Comparison of ENCODE assay signal across 23 cellular contexts in the genomic region with DNA sequence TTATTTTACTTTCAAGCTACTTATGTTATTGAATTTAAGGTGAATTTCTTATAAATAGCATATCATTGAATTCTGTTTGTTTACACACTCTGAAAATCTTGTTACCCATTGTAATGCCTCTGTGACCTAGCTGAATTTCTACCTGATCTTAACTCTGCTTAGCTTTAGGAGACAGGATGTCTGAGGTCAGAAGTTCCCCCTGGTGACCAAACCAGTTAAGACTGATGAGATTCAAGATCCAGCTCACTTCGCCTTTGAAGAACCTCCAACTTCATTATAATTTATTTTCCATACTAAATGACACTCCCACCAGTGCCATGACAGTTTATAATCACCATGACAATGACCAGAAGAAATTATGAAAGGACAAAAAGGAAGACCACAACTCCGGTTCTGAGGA.
"Had no signal": no experiment of that assay in that cellular context is flagged by ENCODE, and none has a peak within 500 bp of the region (broad histone marks: within the 10 kb centered on the region; RNA-seq: fewer than 3 reads in every experiment).

No MANE protein-coding gene starts in this region.

- ATAC-seq: activated CD8-positive, alpha-beta memory T cell treated with anti-CD3 and anti-CD28 coated beads, Interleukin-2, amount 10 ng/mL, durations not matched to agents 7 days and 5 days; effector memory CD8-positive, alpha-beta T cell; heart left ventricle; naive thymus-derived CD4-positive, alpha-beta T cell; right lobe of liver had no signal

- H3K9me3 ChIP-seq: colonic mucosa, heart left ventricle, ovary, right lobe of liver, testis had no signal

- H3K27ac ChIP-seq: colonic mucosa, heart left ventricle, ovary, right lobe of liver, testis, WERI-Rb-1 had no signal

- H3K4me3 Mint-ChIP-seq: activated CD4-positive, alpha-beta memory T cell treated with anti-CD3 and anti-CD28 coated beads, Interleukin-2, amount 10 ng/mL, durations not matched to agents 7 days and 5 days; activated CD4-positive, alpha-beta T cell treated with anti-CD3 and anti-CD28 coated beads, Interleukin-2, amount 10 ng/mL, durations not matched to agents 24 days and 14 days; activated CD8-positive, alpha-beta memory T cell treated with anti-CD3 and anti-CD28 coated beads, Interleukin-2, amount 10 ng/mL, durations not matched to agents 7 days and 5 days; activated naive CD4-positive, alpha-beta T cell treated with anti-CD3 and anti-CD28 coated beads, Interleukin-2, amount 50 U/mL, for 24 hours; effector memory CD8-positive, alpha-beta T cell; naive thymus-derived CD4-positive, alpha-beta T cell had no signal

- DNase-seq: activated CD4-positive, alpha-beta memory T cell treated with anti-CD3 and anti-CD28 coated beads, Interleukin-2, amount 10 ng/mL, durations not matched to agents 7 days and 5 days; activated CD4-positive, alpha-beta T cell treated with anti-CD3 and anti-CD28 coated beads, Interleukin-2, amount 10 ng/mL, durations not matched to agents 24 days and 14 days; activated CD4-positive, CD25-positive, alpha-beta regulatory T cell treated with anti-CD3 and anti-CD28 coated beads, Interleukin-2, amount 50 U/mL, for 72 hours; activated CD8-positive, alpha-beta memory T cell treated with anti-CD3 and anti-CD28 coated beads, Interleukin-2, amount 10 ng/mL, durations not matched to agents 7 days and 5 days; activated T-cell treated with anti-CD3 and anti-CD28 coated beads, Interleukin-2, amount 50 U/mL, for 48 hours; anterior cingulate cortex; colonic mucosa; effector memory CD8-positive, alpha-beta T cell; heart left ventricle; hypothalamus; midbrain; naive thymus-derived CD4-positive, alpha-beta T cell; ovary; right lobe of liver; stimulated activated CD4-positive, alpha-beta T cell treated with anti-CD3 and anti-CD28 coated beads, Interleukin-2, amount 100 ng/mL, for 48 hours; stimulated activated naive CD4-positive, alpha-beta T cell treated with Interleukin-2 at 50 U/mL for 16 hours; T1000; testis; trophoblast cell; WERI-Rb-1 had no signal

- H3K36me3 ChIP-seq: colonic mucosa, heart left ventricle, ovary, right lobe of liver, WERI-Rb-1 had no signal

- H3K27me3 ChIP-seq: colonic mucosa, heart left ventricle, ovary, right lobe of liver, testis had no signal

- H3K27me3 Mint-ChIP-seq: activated CD4-positive, alpha-beta memory T cell treated with anti-CD3 and anti-CD28 coated beads, Interleukin-2, amount 10 ng/mL, durations not matched to agents 7 days and 5 days; activated CD4-positive, alpha-beta T cell treated with anti-CD3 and anti-CD28 coated beads, Interleukin-2, amount 10 ng/mL, durations not matched to agents 24 days and 14 days; activated CD8-positive, alpha-beta memory T cell treated with anti-CD3 and anti-CD28 coated beads, Interleukin-2, amount 10 ng/mL, durations not matched to agents 7 days and 5 days; activated naive CD4-positive, alpha-beta T cell treated with anti-CD3 and anti-CD28 coated beads, Interleukin-2, amount 50 U/mL, for 24 hours; effector memory CD8-positive, alpha-beta T cell; naive thymus-derived CD4-positive, alpha-beta T cell; progenitor cell of endocrine pancreas had no signal

- H3K4me3 ChIP-seq: colonic mucosa, heart left ventricle, ovary, right lobe of liver, testis had no signal

- H3K27ac Mint-ChIP-seq: activated CD4-positive, alpha-beta memory T cell treated with anti-CD3 and anti-CD28 coated beads, Interleukin-2, amount 10 ng/mL, durations not matched to agents 7 days and 5 days; activated CD4-positive, alpha-beta T cell treated with anti-CD3 and anti-CD28 coated beads, Interleukin-2, amount 10 ng/mL, durations not matched to agents 24 days and 14 days; activated CD8-positive, alpha-beta memory T cell treated with anti-CD3 and anti-CD28 coated beads, Interleukin-2, amount 10 ng/mL, durations not matched to agents 7 days and 5 days; activated naive CD4-positive, alpha-beta T cell treated with anti-CD3 and anti-CD28 coated beads, Interleukin-2, amount 50 U/mL, for 24 hours; activated T-helper 2 cell treated with anti-CD3 and anti-CD28 coated beads, Interferon-gamma antibody, Interleukin-2, Interleukin-4, amounts not matched to agents 10 μg/mL and 5 μg/mL and 100 μg/mL, durations not matched to agents 14 hours and 24 hours and 36 hours; effector memory CD8-positive, alpha-beta T cell; naive thymus-derived CD4-positive, alpha-beta T cell; progenitor cell of endocrine pancreas had no signal

- H3K36me3 Mint-ChIP-seq: activated CD8-positive, alpha-beta memory T cell treated with anti-CD3 and anti-CD28 coated beads, Interleukin-2, amount 10 ng/mL, durations not matched to agents 7 days and 5 days; activated naive CD4-positive, alpha-beta T cell treated with anti-CD3 and anti-CD28 coated beads, Interleukin-2, amount 50 U/mL, for 24 hours; naive thymus-derived CD4-positive, alpha-beta T cell had no signal

- H3K4me1 ChIP-seq: colonic mucosa, heart left ventricle, right lobe of liver, testis had no signal

- H3K4me1 Mint-ChIP-seq: activated CD4-positive, alpha-beta memory T cell treated with anti-CD3 and anti-CD28 coated beads, Interleukin-2, amount 10 ng/mL, durations not matched to agents 7 days and 5 days; activated CD4-positive, alpha-beta T cell treated with anti-CD3 and anti-CD28 coated beads, Interleukin-2, amount 10 ng/mL, durations not matched to agents 24 days and 14 days; activated CD8-positive, alpha-beta memory T cell treated with anti-CD3 and anti-CD28 coated beads, Interleukin-2, amount 10 ng/mL, durations not matched to agents 7 days and 5 days; activated naive CD4-positive, alpha-beta T cell treated with anti-CD3 and anti-CD28 coated beads, Interleukin-2, amount 50 U/mL, for 24 hours had no signal

- H3K9me3 Mint-ChIP-seq: activated CD4-positive, alpha-beta memory T cell treated with anti-CD3 and anti-CD28 coated beads, Interleukin-2, amount 10 ng/mL, durations not matched to agents 7 days and 5 days; activated CD4-positive, alpha-beta T cell treated with anti-CD3 and anti-CD28 coated beads, Interleukin-2, amount 10 ng/mL, durations not matched to agents 24 days and 14 days; activated naive CD4-positive, alpha-beta T cell treated with anti-CD3 and anti-CD28 coated beads, Interleukin-2, amount 50 U/mL, for 24 hours; activated T-helper 2 cell treated with anti-CD3 and anti-CD28 coated beads, Interferon-gamma antibody, Interleukin-2, Interleukin-4, amounts not matched to agents 10 μg/mL and 5 μg/mL and 100 μg/mL, durations not matched to agents 14 hours and 24 hours and 36 hours had no signal
